In the genomic region with DNA sequence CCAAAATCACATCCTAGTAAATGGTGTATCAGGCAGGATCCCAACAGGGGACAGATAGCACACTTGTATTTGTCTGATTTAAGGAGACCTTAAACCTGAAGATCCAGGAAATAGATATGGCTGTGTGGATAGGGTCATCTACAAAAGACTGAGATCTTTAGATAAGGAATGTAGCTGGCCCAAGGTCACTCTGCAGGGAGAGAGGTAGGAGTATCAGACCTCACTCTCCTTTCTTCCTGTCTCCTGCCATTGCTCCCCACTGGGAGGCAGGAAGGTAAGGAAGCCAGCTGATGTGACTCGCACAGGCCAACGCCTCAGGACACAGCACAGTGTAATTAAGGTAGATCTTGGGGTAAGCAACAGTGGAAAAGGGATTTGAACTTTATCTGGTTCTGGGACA, we compare ENCODE assay signal across 27 cellular contexts.
"Had no signal": no experiment of that assay in that cellular context is flagged by ENCODE, and none has a peak within 500 bp of the region (broad histone marks: within the 10 kb centered on the region; RNA-seq: fewer than 3 reads in every experiment).

No MANE protein-coding gene starts in this region.

- H3K27me3 Mint-ChIP-seq: dendritic cell treated with granulocyte-macrophage colony-stimulating factor and Interleukin-4, amounts not matched to agents 40 ng/mL and 50 ng/mL, for 4 days; effector memory CD8-positive, alpha-beta T cell; naive B cell; stimulated activated memory B cell treated with anti-CD40 and anti-IgM and Interleukin-4, amounts not matched to agents 10 μg/mL and 1 μg/mL and 100 μg/mL, for 72 hours had no signal

- FAIRE-seq: colon, frontal cortex, kidney had no signal

- H3K36me3 ChIP-seq: heart left ventricle, left ventricle myocardium inferior, lower lobe of right lung, neutrophil, right lobe of liver, spleen, tibial artery, upper lobe of left lung, uterus had no signal

- H3K9me3 Mint-ChIP-seq: stimulated activated memory B cell treated with anti-CD40 and anti-IgM and Interleukin-4, amounts not matched to agents 10 μg/mL and 1 μg/mL and 100 μg/mL, for 72 hours; stimulated activated naive CD8-positive, alpha-beta T cell treated with anti-CD3 and anti-CD28 coated beads, Interleukin-15, Interleukin-2, amounts not matched to agents 100 ng/mL and 50 ng/mL, for 24 hours had no signal

- H3K27ac ChIP-seq: heart left ventricle, left ventricle myocardium inferior, lower lobe of right lung, neutrophil, psoas muscle, right lobe of liver, spleen, tibial artery, upper lobe of left lung, uterus had no signal

- ATAC-seq: effector memory CD8-positive, alpha-beta T cell; heart left ventricle; left cardiac atrium; lower lobe of right lung; psoas muscle; right lobe of liver; stimulated activated memory B cell treated with anti-CD40 and anti-IgM and Interleukin-4, amounts not matched to agents 10 μg/mL and 1 μg/mL and 100 μg/mL, for 72 hours had no signal

- H3K4me3 Mint-ChIP-seq: dendritic cell treated with granulocyte-macrophage colony-stimulating factor and Interleukin-4, amounts not matched to agents 40 ng/mL and 50 ng/mL, for 4 days; effector memory CD8-positive, alpha-beta T cell; immature natural killer cell; naive B cell; nephron; stimulated activated memory B cell treated with anti-CD40 and anti-IgM and Interleukin-4, amounts not matched to agents 10 μg/mL and 1 μg/mL and 100 μg/mL, for 72 hours; stimulated activated naive CD8-positive, alpha-beta T cell treated with anti-CD3 and anti-CD28 coated beads, Interleukin-15, Interleukin-2, amounts not matched to agents 100 ng/mL and 50 ng/mL, for 24 hours had no signal

- H3K27me3 ChIP-seq: heart left ventricle, neutrophil, right lobe of liver, spleen, tibial artery, upper lobe of left lung, uterus had no signal

- H3K9me3 ChIP-seq: left ventricle myocardium inferior, lower lobe of right lung, neutrophil, psoas muscle, right lobe of liver, spleen, tibial artery, upper lobe of left lung, uterus had no signal

- H3K36me3 Mint-ChIP-seq: immature natural killer cell; naive B cell; stimulated activated memory B cell treated with anti-CD40 and anti-IgM and Interleukin-4, amounts not matched to agents 10 μg/mL and 1 μg/mL and 100 μg/mL, for 72 hours had no signal

- H3K4me3 ChIP-seq: heart left ventricle, left ventricle myocardium inferior, lower lobe of right lung, psoas muscle, right lobe of liver, spleen, tibial artery, upper lobe of left lung, uterus had no signal

- DNase-seq: effector memory CD8-positive, alpha-beta T cell; heart left ventricle; hippocampal formation; immature natural killer cell; kidney; left cardiac atrium; left ventricle myocardium inferior; lower lobe of right lung; mesenchymal stem cell; naive B cell; psoas muscle; retina; right lobe of liver; spleen; stimulated activated CD4-positive, alpha-beta T cell treated with anti-CD3 and anti-CD28 coated beads, Interleukin-15, amount 100 ng/mL, for 24 hours; stimulated activated CD4-positive, alpha-beta T cell treated with anti-CD3 and anti-CD28 coated beads, Interleukin-1b, Interleukin-23, amount 100 ng/mL, for 48 hours; stimulated activated CD4-positive, alpha-beta T cell treated with anti-CD3 and anti-CD28 coated beads, Interleukin-4, amount 100 ng/mL, for 24 hours; tibial artery; upper lobe of left lung; uterus had no signal

- H3K4me1 Mint-ChIP-seq: immature natural killer cell; naive B cell; nephron; stimulated activated memory B cell treated with anti-CD40 and anti-IgM and Interleukin-4, amounts not matched to agents 10 μg/mL and 1 μg/mL and 100 μg/mL, for 72 hours had no signal

- H3K27ac Mint-ChIP-seq: dendritic cell treated with granulocyte-macrophage colony-stimulating factor and Interleukin-4, amounts not matched to agents 40 ng/mL and 50 ng/mL, for 4 days; effector memory CD8-positive, alpha-beta T cell; immature natural killer cell; nephron; stimulated activated memory B cell treated with anti-CD40 and anti-IgM and Interleukin-4, amounts not matched to agents 10 μg/mL and 1 μg/mL and 100 μg/mL, for 72 hours; stimulated activated naive CD8-positive, alpha-beta T cell treated with anti-CD3 and anti-CD28 coated beads, Interleukin-15, Interleukin-2, amounts not matched to agents 100 ng/mL and 50 ng/mL, for 24 hours had no signal

- H3K4me1 ChIP-seq: lower lobe of right lung, psoas muscle, right lobe of liver, spleen, tibial artery, upper lobe of left lung, uterus had no signal
